Comparison of ENCODE assay signal across 25 cellular contexts in genomic region chr4:106256190-106256589, GRCh38.
"Had no signal": no experiment of that assay in that cellular context is flagged by ENCODE, and none has a peak within 500 bp of the region (broad histone marks: within the 10 kb centered on the region; RNA-seq: fewer than 3 reads in every experiment).

No MANE protein-coding gene starts in this region.

- H3K27ac ChIP-seq: breast epithelium, Peyer's patch, RWPE1 had no signal

- H3K9me3 ChIP-seq: breast epithelium, Peyer's patch had no signal

- H3K4me1 ChIP-seq: breast epithelium, Peyer's patch had no signal

- ATAC-seq: activated CD8-positive, alpha-beta memory T cell treated with anti-CD3 and anti-CD28 coated beads, Interleukin-2, amount 10 ng/mL, durations not matched to agents 7 days and 5 days; T-helper 17 cell had no signal

- DNase-seq: activated B cell treated with CpG ODN at 0.5 μM for 24 hours; activated CD4-positive, alpha-beta T cell treated with anti-CD3 and anti-CD28 coated beads for 1 hour; activated CD4-positive, alpha-beta T cell treated with anti-CD3 and anti-CD28 coated beads, Interleukin-2, amount 10 ng/mL, durations not matched to agents 24 days and 14 days; activated CD4-positive, alpha-beta T cell treated with anti-CD3 and anti-CD28 coated beads, Interleukin-2, amount 50 U/mL, for 48 hours; activated CD8-positive, alpha-beta memory T cell treated with anti-CD3 and anti-CD28 coated beads, Interleukin-2, amount 10 ng/mL, durations not matched to agents 7 days and 5 days; activated effector memory CD4-positive, alpha-beta T cell treated with Interleukin-2 at 50 U/mL for 16 hours; activated naive CD4-positive, alpha-beta T cell treated with anti-CD3 and anti-CD28 coated beads for 36 hours; activated naive CD8-positive, alpha-beta T cell treated with anti-CD3 and anti-CD28 coated beads for 36 hours; activated T-cell treated with anti-CD3 and anti-CD28 coated beads, Interleukin-2, amount 50 U/mL, for 24 hours; caudate nucleus; Kasumi-1; NCI-H1105 treated with DMSO at 0.1 percent for 48 hours; NCI-H1436 treated with DMSO at 0.1 percent for 48 hours; NCI-H187; NCI-H2081; NCI-H510A treated with DMSO at 0.1 percent for 48 hours; NCI-H69; NK-92 treated with Interleukin-12 subunit alpha and Interleukin-12 subunit beta, amount 100 ng/mL, for 24 hours; Peyer's patch; SIG-M5; T-helper 17 cell; T-helper 9 cell had no signal

- H3K27me3 ChIP-seq: breast epithelium, Peyer's patch had no signal

- H3K4me3 Mint-ChIP-seq: activated B cell treated with CpG ODN at 0.5 μM for 24 hours; activated CD4-positive, alpha-beta T cell treated with anti-CD3 and anti-CD28 coated beads, Interleukin-2, amount 10 ng/mL, durations not matched to agents 24 days and 14 days; activated CD8-positive, alpha-beta memory T cell treated with anti-CD3 and anti-CD28 coated beads, Interleukin-2, amount 10 ng/mL, durations not matched to agents 7 days and 5 days; activated naive CD4-positive, alpha-beta T cell treated with anti-CD3 and anti-CD28 coated beads for 36 hours; activated naive CD8-positive, alpha-beta T cell treated with anti-CD3 and anti-CD28 coated beads for 36 hours; activated T-cell treated with anti-CD3 and anti-CD28 coated beads, Interleukin-2, amount 50 U/mL, for 24 hours; activated T-helper 1 cell treated with anti-CD3 and anti-CD28 coated beads, Interleukin-12 subunit alpha, Interleukin-12 subunit beta, Interleukin-2, Interleukin-4 antibody, amounts not matched to agents 30 ng/mL and 10 ng/mL and 1 ng/mL, durations not matched to agents 14 hours and 24 hours and 36 hours; T-helper 17 cell had no signal

- H3K9me3 Mint-ChIP-seq: activated B cell treated with CpG ODN at 0.5 μM for 24 hours; activated CD4-positive, alpha-beta T cell treated with anti-CD3 and anti-CD28 coated beads, Interleukin-2, amount 10 ng/mL, durations not matched to agents 24 days and 14 days; activated naive CD4-positive, alpha-beta T cell treated with anti-CD3 and anti-CD28 coated beads for 36 hours; activated naive CD8-positive, alpha-beta T cell treated with anti-CD3 and anti-CD28 coated beads for 36 hours; activated T-cell treated with anti-CD3 and anti-CD28 coated beads, Interleukin-2, amount 50 U/mL, for 24 hours; activated T-helper 1 cell treated with anti-CD3 and anti-CD28 coated beads, Interleukin-12 subunit alpha, Interleukin-12 subunit beta, Interleukin-2, Interleukin-4 antibody, amounts not matched to agents 30 ng/mL and 10 ng/mL and 1 ng/mL, durations not matched to agents 14 hours and 24 hours and 36 hours had no signal

- H3K4me1 Mint-ChIP-seq: activated B cell treated with CpG ODN at 0.5 μM for 24 hours; activated CD4-positive, alpha-beta T cell treated with anti-CD3 and anti-CD28 coated beads, Interleukin-2, amount 10 ng/mL, durations not matched to agents 24 days and 14 days; activated CD8-positive, alpha-beta memory T cell treated with anti-CD3 and anti-CD28 coated beads, Interleukin-2, amount 10 ng/mL, durations not matched to agents 7 days and 5 days; activated naive CD8-positive, alpha-beta T cell treated with anti-CD3 and anti-CD28 coated beads for 36 hours had no signal

- H3K4me3 ChIP-seq: breast epithelium, Peyer's patch had no signal

- H3K27me3 Mint-ChIP-seq: activated B cell treated with CpG ODN at 0.5 μM for 24 hours; activated CD4-positive, alpha-beta T cell treated with anti-CD3 and anti-CD28 coated beads, Interleukin-2, amount 10 ng/mL, durations not matched to agents 24 days and 14 days; activated CD8-positive, alpha-beta memory T cell treated with anti-CD3 and anti-CD28 coated beads, Interleukin-2, amount 10 ng/mL, durations not matched to agents 7 days and 5 days; activated naive CD8-positive, alpha-beta T cell treated with anti-CD3 and anti-CD28 coated beads for 36 hours; activated T-cell treated with anti-CD3 and anti-CD28 coated beads, Interleukin-2, amount 50 U/mL, for 24 hours; T-helper 17 cell had no signal

- H3K27ac Mint-ChIP-seq: activated B cell treated with CpG ODN at 0.5 μM for 24 hours; activated CD4-positive, alpha-beta T cell treated with anti-CD3 and anti-CD28 coated beads, Interleukin-2, amount 10 ng/mL, durations not matched to agents 24 days and 14 days; activated CD8-positive, alpha-beta memory T cell treated with anti-CD3 and anti-CD28 coated beads, Interleukin-2, amount 10 ng/mL, durations not matched to agents 7 days and 5 days; activated naive CD4-positive, alpha-beta T cell treated with anti-CD3 and anti-CD28 coated beads for 36 hours; activated naive CD8-positive, alpha-beta T cell treated with anti-CD3 and anti-CD28 coated beads for 36 hours; activated T-cell treated with anti-CD3 and anti-CD28 coated beads, Interleukin-2, amount 50 U/mL, for 24 hours; activated T-helper 1 cell treated with anti-CD3 and anti-CD28 coated beads, Interleukin-12 subunit alpha, Interleukin-12 subunit beta, Interleukin-2, Interleukin-4 antibody, amounts not matched to agents 30 ng/mL and 10 ng/mL and 1 ng/mL, durations not matched to agents 14 hours and 24 hours and 36 hours; T-helper 17 cell had no signal
